ENCODE assay signal across 8 cellular contexts in the genomic region with DNA sequence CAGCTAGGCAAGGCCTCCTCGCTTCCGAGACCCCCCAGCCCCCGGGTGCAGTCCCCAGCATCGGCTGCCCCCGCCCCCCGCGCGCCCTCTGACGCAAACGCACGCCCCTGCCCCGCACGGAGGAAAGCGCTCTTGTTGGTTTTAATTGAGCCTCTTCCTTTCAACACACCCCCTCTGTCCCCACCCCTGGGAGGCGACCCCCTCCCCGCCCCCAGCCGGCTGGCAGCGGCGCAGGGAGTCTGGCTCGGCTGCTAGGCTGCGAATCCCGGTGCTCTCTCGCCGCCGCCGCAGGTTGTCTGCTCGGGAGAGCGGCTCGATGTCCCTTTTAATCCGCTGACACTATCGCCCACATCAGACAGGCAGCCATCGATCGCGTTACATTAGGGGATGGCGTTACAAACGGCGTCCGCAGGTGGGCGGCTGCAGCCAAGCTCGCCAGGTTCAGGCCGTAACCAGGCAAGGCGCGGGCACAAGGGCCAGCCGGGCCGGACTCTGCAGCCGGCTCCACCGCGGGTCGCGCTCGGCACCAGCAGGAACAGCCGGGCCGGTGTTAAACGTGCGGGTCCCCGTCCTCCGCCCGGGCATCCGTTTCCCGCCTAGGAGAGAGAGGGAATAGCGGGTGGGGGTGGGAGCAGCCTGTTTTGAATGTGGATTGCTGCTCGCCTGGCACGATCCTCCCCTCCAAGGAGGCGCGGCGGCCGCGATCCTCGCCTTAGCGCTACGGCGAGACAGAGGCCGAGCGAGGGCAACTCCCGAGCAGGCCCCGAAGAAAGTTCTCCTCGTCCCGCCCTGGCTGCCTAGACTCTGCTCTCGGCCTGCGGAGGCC. TPM values are rescaled to one million over a fixed set of nuclear protein-coding genes. Genes with fewer than 3 reads are reported as not detected.
DNase-seq lines count a peak whose midpoint lies in the region; ATAC-seq and TF ChIP-seq lines count a peak whose summit lies in the region.

No MANE protein-coding gene starts in this region.

- peak; percentile 36 for ATAC-seq in mucosa of descending colon
- no peak for ATAC-seq in HG02642 (IDR thresholded peaks at IDR 0.05; ENCODE audit: poor library complexity, unreplicated experiment)
- no peak for ATAC-seq in HG02870 (IDR thresholded peaks at IDR 0.05; ENCODE audit: unreplicated experiment)

- H3K27ac ChIP-seq in Peyer's patch, result peak overlapping the region; percentile 36 to 76 (median 70)
- H3K27ac ChIP-seq in ectodermal cell (ENCODE audit: insufficient read depth, low read depth, low read length, poor library complexity, severe bottlenecking), result no peak overlapping the region

- H3K4me1 ChIP-seq in Peyer's patch, result peaks cover 0 to 41% (median 20%) of the 10 kb centered on the region in 4 donors
- H3K4me1 ChIP-seq in ectodermal cell (ENCODE audit: control insufficient read depth, insufficient read depth, low read length), result peaks cover 31% of the 10 kb centered on the region
- H3K4me1 ChIP-seq in mucosa of descending colon (ENCODE audit: low read depth), result peaks cover 30% of the 10 kb centered on the region

- intact Hi-C loops in mucosa of descending colon (cut with DNase I, micrococcal nuclease), result loop anchor here in 1 of 2 donors (2.0 kb wide), 1 partner anchor 221 kb away; no protein-coding TSS in a partner anchor

- no peaks in the 10 kb centered on the region for H3K9me3 ChIP-seq in Peyer's patch
- H3K9me3 ChIP-seq in ectodermal cell (ENCODE audit: control insufficient read depth, low read length), result no peaks in the 10 kb centered on the region
- H3K9me3 ChIP-seq in mucosa of descending colon, result no peaks in the 10 kb centered on the region

- TF ChIP-seq POLR2A in Peyer's patch (IDR thresholded peaks at IDR 0.05), result no peak

- no peak for TF ChIP-seq CTCF in Peyer's patch (IDR thresholded peaks at IDR 0.05)
- no peak for TF ChIP-seq CTCF in mucosa of descending colon (IDR thresholded peaks at IDR 0.05)

- H3K36me3 ChIP-seq in Peyer's patch (no peaks in the 10 kb centered on the region), ectodermal cell (ENCODE audit: control insufficient read depth, insufficient read depth, low read length) (no peaks in the 10 kb centered on the region), mucosa of descending colon (ENCODE audit: low read depth) (no peaks in the 10 kb centered on the region)

- H3K4me3 ChIP-seq in Peyer's patch (peak overlapping the region; percentile 31 to 72 (median 52)), ectodermal cell (ENCODE audit: insufficient read depth, low read depth, low read length) (peak overlapping the region; percentile 78), mucosa of descending colon (peak overlapping the region; percentile 14)

- DNase-seq in NCI-H187 (lab: John Stamatoyannopoulos, UW) (peak; percentile 29 to 38), NCI-H187 treated with DMSO at 0.1 percent for 48 hours (lab: John Stamatoyannopoulos, UW) (no peak), Peyer's patch (peak in 1 of 3 donors; percentile 57), mucosa of descending colon (peak in 1 of 3 donors; percentile 46), CD1c-positive myeloid dendritic cell (ENCODE audit: extremely low spot score) (no peak)

- peaks cover 0 to 30% of the 10 kb centered on the region in 2 donors for H3K27me3 ChIP-seq in Peyer's patch
- H3K27me3 ChIP-seq in ectodermal cell (ENCODE audit: control insufficient read depth, insufficient read depth, low read length, poor library complexity, severe bottlenecking), result peaks cover 78% of the 10 kb centered on the region

- 0% methylated on average over 80 of the region's 80 CpGs for WGBS in ectodermal cell, 2 experiments

RNA-seq across cellular contexts. Expression of a gene that starts 1.2 kb away (rescaled TPM):
- total RNA-seq in Peyer's patch (1 to 10 TPM in 3 of 4 donors, under 1 TPM in 1; 0.35 to 9.1 (median 3.2) TPM), mucosa of descending colon (1 to 10 TPM; 1.5 to 5.7 (median 2.2) TPM)
- polyA plus RNA-seq in ectodermal cell (2013, experiment 1 of 4), result 17.0 TPM
- polyA plus RNA-seq in ectodermal cell (2013, experiment 2 of 4), result 18.7 TPM
- polyA plus RNA-seq in ectodermal cell (2013, experiment 3 of 4), result 13.3 TPM
- polyA plus RNA-seq in ectodermal cell (2013, experiment 4 of 4), result 19.5 TPM

RNA-seq across cellular contexts. Expression of a gene that starts 3.2 kb away (rescaled TPM):
- 10 to 100 TPM in 1 of 4 donors, 1 to 10 TPM in 3; 2.1 to 28.1 (median 7.0) TPM for total RNA-seq in Peyer's patch
- 140 TPM for polyA plus RNA-seq in ectodermal cell (2013, experiment 1 of 4)
- 135 TPM for polyA plus RNA-seq in ectodermal cell (2013, experiment 2 of 4)
- 150 TPM for polyA plus RNA-seq in ectodermal cell (2013, experiment 3 of 4)
- polyA plus RNA-seq in ectodermal cell (2013, experiment 4 of 4), result 188 TPM
- 1 to 10 TPM; 2.3 to 9.1 (median 6.2) TPM for total RNA-seq in mucosa of descending colon

Comparison
In these comparisons a context has a peak if more than half of its experiments do, and no peak if none do; other contexts are left out.
1. DNase-seq: peak in NCI-H187 (2 of 2); none in NCI-H187 treated with DMSO at 0.1 percent for 48 hours (single experiment) and CD1c-positive myeloid dendritic cell (single experiment).
2. H3K4me3 ChIP-seq: peak in every context shown above with its lines; median percentile 78 in ectodermal cell; 52 in Peyer's patch; 14 in mucosa of descending colon.